Comparison of ENCODE assay signal across 2 cellular contexts in the genomic region with DNA sequence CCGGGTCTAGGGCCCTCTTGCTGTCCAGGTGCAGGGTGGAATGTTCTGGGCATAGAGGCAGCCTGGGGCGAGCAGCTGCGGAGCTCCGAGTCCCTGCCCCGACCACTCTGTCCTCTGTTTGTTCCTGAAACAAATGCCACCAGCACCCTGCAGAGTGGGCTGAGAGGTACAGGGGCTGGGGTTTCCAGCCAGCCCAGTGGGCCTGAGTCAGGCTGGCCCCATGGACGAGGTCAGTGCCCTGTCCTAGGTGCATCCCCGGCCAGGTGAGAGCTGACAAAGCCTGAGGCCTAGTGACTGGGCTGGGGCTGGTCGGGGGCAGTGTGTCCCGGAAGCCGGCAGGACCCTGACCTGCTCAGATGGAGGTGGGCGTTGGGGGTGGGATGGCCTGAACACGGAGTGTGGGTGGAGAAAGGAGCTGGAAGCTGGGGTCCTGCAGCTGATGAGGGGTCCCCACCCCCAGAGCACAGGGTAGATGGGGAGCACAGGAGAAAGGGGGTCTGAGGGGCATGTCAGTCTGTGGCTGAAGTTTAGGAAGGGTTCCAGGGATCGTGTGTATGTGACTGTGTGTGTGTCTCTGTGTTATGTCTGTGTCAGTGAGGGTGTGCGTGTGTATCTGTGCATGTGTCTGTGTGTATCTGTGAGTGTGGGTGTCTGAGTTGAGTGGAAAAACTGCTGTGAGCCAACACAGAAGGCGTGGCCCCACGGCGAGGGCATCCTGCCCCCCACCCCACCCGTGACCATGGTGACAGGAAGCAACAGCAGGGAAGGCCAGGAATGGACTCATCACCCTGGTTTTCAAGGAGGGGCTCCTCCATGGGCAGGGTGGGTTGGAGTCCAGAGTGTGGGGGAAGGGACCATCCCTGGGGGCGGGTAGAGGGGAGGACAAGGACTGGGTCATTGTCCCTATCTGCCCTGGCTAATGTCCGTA.
TF ChIP-seq lines count a peak whose summit lies in the region.

No MANE protein-coding gene starts in this region.

TF ChIP-seq in H1, 55 proteins besides CTCF, POLR2A, EP300 and RAD21:
- TF ChIP-seq SIX5 (IDR thresholded peaks at IDR 0.05; ENCODE audit: low read depth, low read length) (no peak), SIN3A (conservative IDR thresholded peaks at IDR 0.05 in 1 of 2, IDR thresholded peaks at IDR 0.05 in 1 of 2; ENCODE audit: low read depth in 1 of 2, low read length in 2 of 2) (no peak), NANOG (IDR thresholded peaks at IDR 0.05; ENCODE audit: insufficient read depth, low read depth, low read length, poor library complexity, severe bottlenecking) (no peak), SUZ12 (IDR thresholded peaks at IDR 0.05; ENCODE audit: low read length) (no peak), POU5F1 (IDR thresholded peaks at IDR 0.05; ENCODE audit: low read depth, low read length) (no peak), YY1 (IDR thresholded peaks at IDR 0.05; ENCODE audit: low read depth, low read length) (no peak), BACH1 (IDR thresholded peaks at IDR 0.05; ENCODE audit: low read length) (no peak), PHF8 (conservative IDR thresholded peaks at IDR 0.05; ENCODE audit: low read depth, low read length) (no peak), ZNF274 (IDR thresholded peaks at IDR 0.05; ENCODE audit: borderline replicate concordance, extremely low read depth, low read length) (no peak), BRCA1 (IDR thresholded peaks at IDR 0.05; ENCODE audit: low read depth, low read length) (no peak), SP4 (IDR thresholded peaks at IDR 0.05; ENCODE audit: low read length) (no peak), CREB1 (IDR thresholded peaks at IDR 0.05) (no peak), MAFK (IDR thresholded peaks at IDR 0.05; ENCODE audit: low read depth, low read length) (no peak)

TF ChIP-seq in HEK293T, 16 proteins besides CTCF, POLR2A, EP300 and RAD21:
- TF ChIP-seq NFRKB (IDR thresholded peaks at IDR 0.05): no peak
TF ChIP-seq in HEK293T: peak in this region for 0.
